In the genomic region with DNA sequence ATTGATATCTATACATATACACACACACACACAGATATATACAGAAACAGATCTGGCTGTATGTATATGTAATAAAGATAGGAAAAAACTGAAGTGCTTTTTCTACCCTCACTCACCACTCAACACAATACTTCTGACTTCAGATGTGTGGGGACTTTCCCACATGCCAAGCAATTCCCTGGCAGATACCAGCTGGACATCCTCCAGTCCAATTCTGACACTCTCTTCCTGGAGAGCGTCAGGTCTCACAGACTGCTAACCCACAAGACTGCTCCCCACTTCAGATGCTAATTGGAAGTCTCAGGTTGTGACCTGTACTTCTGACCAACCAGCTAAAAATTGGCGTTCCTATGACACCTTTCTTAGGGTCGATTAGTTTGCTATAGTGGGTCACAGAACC, we compare ENCODE assay signal across 27 cellular contexts.
DNase-seq lines count a peak whose midpoint lies in the region; ATAC-seq, FAIRE-seq and TF ChIP-seq lines count a peak whose summit lies in the region.
"Had no signal": no experiment of that assay in that cellular context is flagged by ENCODE, and none has a peak within 500 bp of the region (broad histone marks: within the 10 kb centered on the region; RNA-seq: fewer than 3 reads in every experiment).

No MANE protein-coding gene starts in this region.

- no peak for TF ChIP-seq POLR2A in gastrocnemius medialis (IDR thresholded peaks at IDR 0.05)

- no peak overlapping the region for H3K4me2 ChIP-seq in smooth muscle cell

- H4K20me1 ChIP-seq in smooth muscle cell (ENCODE audit: low read depth) = no peaks in the 10 kb centered on the region

- H3K9me3 ChIP-seq in heart right ventricle = no peaks in the 10 kb centered on the region
- no peaks in the 10 kb centered on the region for H3K9me3 ChIP-seq in gastrocnemius medialis
- no peaks in the 10 kb centered on the region for H3K9me3 ChIP-seq in smooth muscle cell (replicated peaks; ENCODE audit: low read depth)
- H3K9me3 ChIP-seq: breast epithelium, tibial nerve had no signal

- H3K36me3 ChIP-seq in heart right ventricle (peaks cover 0 to 14% (median 0%) of the 10 kb centered on the region in 9 donors), gastrocnemius medialis (no peaks in the 10 kb centered on the region), smooth muscle cell (ENCODE audit: low read depth) (peaks cover 3% of the 10 kb centered on the region)
- H3K36me3 ChIP-seq: breast epithelium, tibial nerve had no signal

- H3K79me2 ChIP-seq in smooth muscle cell (ENCODE audit: low read depth) = no peaks in the 10 kb centered on the region

- H3K27ac ChIP-seq in heart right ventricle (peak overlapping the region in 1 of 10 donors; percentile 15), gastrocnemius medialis (no peak overlapping the region), smooth muscle cell (ENCODE audit: low read depth) (no peak overlapping the region)
- H3K27ac ChIP-seq: 22Rv1, breast epithelium, SK-N-MC, tibial nerve had no signal

- in situ Hi-C loops in gastrocnemius medialis (cut with MboI; ENCODE audit: low sequenced_read_pairs in 4 of 4) = no loop called here

- H3K4me3 ChIP-seq in heart right ventricle = no peak overlapping the region
- H3K4me3 ChIP-seq in gastrocnemius medialis = no peak overlapping the region
- no peak overlapping the region for H3K4me3 ChIP-seq in smooth muscle cell
- H3K4me3 ChIP-seq: breast epithelium, SK-N-MC, tibial nerve had no signal

- intact Hi-C loops in heart right ventricle (cut with DNase I) (no loop called here), gastrocnemius medialis (cut with DNase I; ENCODE audit: low total_unique reads) (no loop called here)

- no peaks in the 10 kb centered on the region for H3K27me3 ChIP-seq in heart right ventricle
- H3K27me3 ChIP-seq in gastrocnemius medialis = no peaks in the 10 kb centered on the region
- H3K27me3 ChIP-seq in smooth muscle cell (ENCODE audit: low read depth) = no peaks in the 10 kb centered on the region
- H3K27me3 ChIP-seq: breast epithelium, tibial nerve had no signal

- H2AFZ ChIP-seq in smooth muscle cell (ENCODE audit: low read depth) = no peak overlapping the region

- peak; percentile 53 for DNase-seq in DMS53 (lab: John Stamatoyannopoulos, UW)
- no peak for DNase-seq in DMS53 treated with DMSO at 0.1 percent for 48 hours (lab: John Stamatoyannopoulos, UW; ENCODE audit: unreplicated experiment)
- peak; percentile 14 for DNase-seq in NCI-H226
- DNase-seq in heart right ventricle = peak in 1 of 2 donors; percentile 20
- DNase-seq in gastrocnemius medialis = no peak
- no peak for DNase-seq in smooth muscle cell (lab: John Stamatoyannopoulos, UW; ENCODE audit: unreplicated experiment)
- DNase-seq in frontal cortex (ENCODE audit: low spot score in 2 of 2) = no peak
- DNase-seq in RKO (ENCODE audit: low spot score) = no peak
- DNase-seq: activated CD4-positive, alpha-beta T cell treated with anti-CD3 and anti-CD28 coated beads, Interleukin-2, amount 10 ng/mL, durations not matched to agents 7 days and 5 days; activated CD8-positive, alpha-beta memory T cell treated with anti-CD3 and anti-CD28 coated beads, Interleukin-2, amount 10 ng/mL, durations not matched to agents 7 days and 5 days; activated naive CD4-positive, alpha-beta T cell treated with anti-CD3 and anti-CD28 coated beads, Interleukin-2, amount 10 ng/mL, durations not matched to agents 7 days and 5 days; amniotic stem cell; CD4-positive, alpha-beta T cell; cortex of kidney; NCI-H146; NCI-H2171; NCI-H526 treated with DMSO at 0.1 percent for 48 hours; RPMI8226; stimulated activated CD4-positive, alpha-beta T cell treated with anti-CD3 and anti-CD28 coated beads, Interleukin-4, amount 100 ng/mL, for 1 hour; stimulated activated naive CD4-positive, alpha-beta T cell treated with Interleukin-2 at 50 U/mL for 16 hours; T-helper 2 cell had no signal

- WGBS in heart right ventricle, 2 donors = 50 to 64% methylated on average over 3 of the region's 3 CpGs
- WGBS in smooth muscle cell (ENCODE audit: low lambda C conversion rate) = 90% methylated on average over 3 of the region's 3 CpGs

- TF ChIP-seq CTCF in heart right ventricle (IDR thresholded peaks at IDR 0.05) = no peak
- no peak for TF ChIP-seq CTCF in gastrocnemius medialis (IDR thresholded peaks at IDR 0.05 in 4 of 5, conservative IDR thresholded peaks at IDR 0.05 in 1 of 5)
- no peak for TF ChIP-seq CTCF in smooth muscle cell (IDR thresholded peaks at IDR 0.05; ENCODE audit: borderline replicate concordance, insufficient read depth, poor library complexity, severe bottlenecking)

- peaks cover 0 to 34% (median 20%) of the 10 kb centered on the region in 9 donors for H3K4me1 ChIP-seq in heart right ventricle
- H3K4me1 ChIP-seq in gastrocnemius medialis = peaks cover 7 to 29% of the 10 kb centered on the region in 2 donors
- H3K4me1 ChIP-seq in smooth muscle cell (ENCODE audit: low read depth) = peaks cover 6% of the 10 kb centered on the region
- H3K4me1 ChIP-seq: breast epithelium, tibial nerve had no signal

- no peaks in the 10 kb centered on the region for H3F3A ChIP-seq in smooth muscle cell (ENCODE audit: low read depth)

- H3K9ac ChIP-seq in smooth muscle cell (ENCODE audit: low read depth) = no peak overlapping the region

- peak; percentile 63 to 87 (median 78) for ATAC-seq in heart right ventricle
- ATAC-seq in gastrocnemius medialis = peak; percentile 23 to 51
- ATAC-seq: activated CD8-positive, alpha-beta memory T cell treated with anti-CD3 and anti-CD28 coated beads, Interleukin-2, amount 10 ng/mL, durations not matched to agents 7 days and 5 days had no signal

- no peak for FAIRE-seq in frontal cortex (lab: Jason Lieb, UNC)
- FAIRE-seq: endometrium, G401.6 had no signal

Comparison
In these comparisons a context has a peak if more than half of its experiments do, and no peak if none do; other contexts are left out.
1. DNase-seq: peak in DMS53 (single experiment) and NCI-H226 (single experiment); none in DMS53 treated with DMSO at 0.1 percent for 48 hours (single experiment), gastrocnemius medialis (0 of 2), smooth muscle cell (single experiment), frontal cortex (0 of 2) and RKO (single experiment).